ENCODE assay signal across 17 cellular contexts in the genomic region with DNA sequence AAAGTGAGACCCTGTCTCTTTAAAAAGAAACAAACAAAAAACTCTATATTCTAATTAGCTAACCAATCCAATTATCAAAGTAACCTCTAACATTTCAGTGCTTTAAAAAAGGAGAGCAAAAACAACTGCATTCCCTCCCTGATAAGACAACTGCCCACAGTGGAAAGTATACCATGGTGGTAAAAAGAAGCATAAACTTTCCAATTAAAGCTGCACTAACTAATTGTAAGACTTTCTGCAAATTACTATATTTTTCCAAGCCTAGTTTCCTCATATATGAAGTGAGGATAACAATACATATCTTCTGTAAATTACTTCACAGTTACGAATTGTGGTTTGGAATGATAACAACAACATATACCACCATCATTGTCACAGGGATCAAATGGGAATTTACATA. TPM values are rescaled to one million over a fixed set of nuclear protein-coding genes. Genes with fewer than 3 reads are reported as not detected.
A peak's percentile ranks its signal among the peaks of the same experiment; 100 is the strongest.
DNase-seq lines count a peak whose midpoint lies in the region; ATAC-seq and TF ChIP-seq lines count a peak whose summit lies in the region.
"Had no signal": no experiment of that assay in that cellular context is flagged by ENCODE, and none has a peak within 500 bp of the region (broad histone marks: within the 10 kb centered on the region; RNA-seq: fewer than 3 reads in every experiment).

No MANE protein-coding gene starts in this region.

- peaks cover 34% of the 10 kb centered on the region for H3K36me3 Mint-ChIP-seq in activated CD8-positive, alpha-beta T cell treated with anti-CD3 and anti-CD28 coated beads for 36 hours (ENCODE audit: low read depth)
- peaks cover 22% of the 10 kb centered on the region for H3K36me3 Mint-ChIP-seq in activated CD8-positive, alpha-beta T cell treated with anti-CD3 and anti-CD28 coated beads, Interleukin-2, amount 10 ng/mL, durations not matched to agents 7 days and 5 days (ENCODE audit: low read depth)
- H3K36me3 Mint-ChIP-seq in effector memory CD8-positive, alpha-beta T cell (ENCODE audit: insufficient read depth): peaks cover 25% of the 10 kb centered on the region
- peaks cover 26% of the 10 kb centered on the region for H3K36me3 Mint-ChIP-seq in stimulated activated naive CD8-positive, alpha-beta T cell treated with anti-CD3 and anti-CD28 coated beads, Interleukin-15, Interleukin-2, amounts not matched to agents 100 ng/mL and 50 ng/mL, for 24 hours (ENCODE audit: low read depth)

- H3K27me3 ChIP-seq in stomach: no peaks in the 10 kb centered on the region

- TF ChIP-seq POLR2A in stomach (IDR thresholded peaks at IDR 0.05): no peak

- H3K4me3 ChIP-seq in stomach: no peak overlapping the region

- H3K27ac Mint-ChIP-seq in activated CD8-positive, alpha-beta T cell treated with anti-CD3 and anti-CD28 coated beads for 36 hours: peak overlapping the region; percentile 42
- no peak overlapping the region for H3K27ac Mint-ChIP-seq in activated CD8-positive, alpha-beta T cell treated with anti-CD3 and anti-CD28 coated beads, Interleukin-2, amount 10 ng/mL, durations not matched to agents 7 days and 5 days
- H3K27ac Mint-ChIP-seq in effector memory CD8-positive, alpha-beta T cell: peak overlapping the region; percentile 70 to 88
- H3K27ac Mint-ChIP-seq in stimulated activated naive CD8-positive, alpha-beta T cell treated with anti-CD3 and anti-CD28 coated beads, Interleukin-15, Interleukin-2, amounts not matched to agents 100 ng/mL and 50 ng/mL, for 24 hours: peak overlapping the region; percentile 66
- H3K27ac Mint-ChIP-seq: B cell had no signal

- intact Hi-C loops in activated CD8-positive, alpha-beta T cell treated with anti-CD3 and anti-CD28 coated beads for 36 hours (cut with micrococcal nuclease): no loop called here
- intact Hi-C loops in stomach (cut with DNase I; ENCODE audit: low total_unique reads): no loop called here

- peak; percentile 10 for ATAC-seq in activated CD8-positive, alpha-beta T cell treated with anti-CD3 and anti-CD28 coated beads for 36 hours
- ATAC-seq in activated CD8-positive, alpha-beta T cell treated with anti-CD3 and anti-CD28 coated beads, Interleukin-2, amount 10 ng/mL, durations not matched to agents 7 days and 5 days: no peak
- no peak for ATAC-seq in effector memory CD8-positive, alpha-beta T cell (replicated peaks)
- ATAC-seq: HepG2 had no signal

- peaks cover 17% of the 10 kb centered on the region; the same call in 1 of the 2 replicates for H3K36me3 ChIP-seq in KOPT-K1 (ENCODE audit: insufficient read depth, low read length)
- H3K36me3 ChIP-seq in stomach: peaks cover 0 to 11% (median 7%) of the 10 kb centered on the region in 4 donors

- no peak for DNase-seq in activated CD8-positive, alpha-beta T cell treated with anti-CD3 and anti-CD28 coated beads for 36 hours
- DNase-seq in activated CD8-positive, alpha-beta T cell treated with anti-CD3 and anti-CD28 coated beads, Interleukin-2, amount 10 ng/mL, durations not matched to agents 7 days and 5 days: no peak
- DNase-seq in effector memory CD8-positive, alpha-beta T cell: no peak
- DNase-seq in stomach (no peak), DMS79 treated with DMSO at 0.1 percent for 48 hours (lab: John Stamatoyannopoulos, UW) (no peak)
- DNase-seq in activated effector memory CD4-positive, alpha-beta T cell treated with anti-CD3 and anti-CD28 coated beads, Interleukin-2, amount 50 U/mL, for 16 hours: no peak
- DNase-seq: CD4-positive, alpha-beta memory T cell; DMS53; KG1; MV-4-11; NCI-H1417 treated with DMSO at 0.1 percent for 48 hours; NCI-H1930; NCI-H526 had no signal

- H3K9me3 Mint-ChIP-seq in activated CD8-positive, alpha-beta T cell treated with anti-CD3 and anti-CD28 coated beads for 36 hours: no peaks in the 10 kb centered on the region
- H3K9me3 Mint-ChIP-seq in activated CD8-positive, alpha-beta T cell treated with anti-CD3 and anti-CD28 coated beads, Interleukin-2, amount 10 ng/mL, durations not matched to agents 7 days and 5 days (ENCODE audit: insufficient read depth): no peaks in the 10 kb centered on the region
- no peaks in the 10 kb centered on the region for H3K9me3 Mint-ChIP-seq in effector memory CD8-positive, alpha-beta T cell
- no peaks in the 10 kb centered on the region for H3K9me3 Mint-ChIP-seq in stimulated activated naive CD8-positive, alpha-beta T cell treated with anti-CD3 and anti-CD28 coated beads, Interleukin-15, Interleukin-2, amounts not matched to agents 100 ng/mL and 50 ng/mL, for 24 hours

- peaks cover 28% of the 10 kb centered on the region for H3K4me1 Mint-ChIP-seq in activated CD8-positive, alpha-beta T cell treated with anti-CD3 and anti-CD28 coated beads for 36 hours (ENCODE audit: low read depth)
- H3K4me1 Mint-ChIP-seq in activated CD8-positive, alpha-beta T cell treated with anti-CD3 and anti-CD28 coated beads, Interleukin-2, amount 10 ng/mL, durations not matched to agents 7 days and 5 days (ENCODE audit: low read depth): peaks cover 3% of the 10 kb centered on the region
- H3K4me1 Mint-ChIP-seq in effector memory CD8-positive, alpha-beta T cell (ENCODE audit: low read depth in 2 of 2): peaks cover 10 to 31% of the 10 kb centered on the region in 2 donors
- peaks cover 22% of the 10 kb centered on the region for H3K4me1 Mint-ChIP-seq in stimulated activated naive CD8-positive, alpha-beta T cell treated with anti-CD3 and anti-CD28 coated beads, Interleukin-15, Interleukin-2, amounts not matched to agents 100 ng/mL and 50 ng/mL, for 24 hours (ENCODE audit: low read depth)

- CTCF ChIA-PET in activated CD8-positive, alpha-beta T cell treated with anti-CD3 and anti-CD28 coated beads for 36 hours (lab: Charles Lee): interaction anchor here (0.9 kb wide), 1 partner anchor 45 kb away, joined by 3 read pairs; no protein-coding TSS in a partner anchor
- CTCF ChIA-PET in activated CD8-positive, alpha-beta T cell treated with anti-CD3 and anti-CD28 coated beads, Interleukin-2, amount 10 ng/mL, durations not matched to agents 7 days and 5 days (lab: Charles Lee): no interaction called here

- H3K9me3 ChIP-seq in KOPT-K1 (ENCODE audit: insufficient read depth, low read length, poor library complexity, severe bottlenecking) (no peaks in the 10 kb centered on the region), stomach (no peaks in the 10 kb centered on the region)

- 64 to 92% (median 71%) methylated on average over 1 of the region's 1 CpG for WGBS in stomach, 5 donors

- H3K4me1 ChIP-seq in stomach: peaks cover 0 to 20% (median 11%) of the 10 kb centered on the region in 4 donors

- TF ChIP-seq EP300 in stomach (IDR thresholded peaks at IDR 0.05): no peak

- H3K4me3 Mint-ChIP-seq in activated CD8-positive, alpha-beta T cell treated with anti-CD3 and anti-CD28 coated beads for 36 hours: no peak overlapping the region
- H3K4me3 Mint-ChIP-seq in activated CD8-positive, alpha-beta T cell treated with anti-CD3 and anti-CD28 coated beads, Interleukin-2, amount 10 ng/mL, durations not matched to agents 7 days and 5 days: no peak overlapping the region
- peak overlapping the region in 1 of 2 donors; percentile 28 for H3K4me3 Mint-ChIP-seq in effector memory CD8-positive, alpha-beta T cell
- no peak overlapping the region for H3K4me3 Mint-ChIP-seq in stimulated activated naive CD8-positive, alpha-beta T cell treated with anti-CD3 and anti-CD28 coated beads, Interleukin-15, Interleukin-2, amounts not matched to agents 100 ng/mL and 50 ng/mL, for 24 hours
- H3K4me3 Mint-ChIP-seq: B cell had no signal

- TF ChIP-seq CTCF in activated CD8-positive, alpha-beta T cell treated with anti-CD3 and anti-CD28 coated beads for 36 hours (IDR thresholded peaks at IDR 0.05): no peak
- TF ChIP-seq CTCF in stomach (IDR thresholded peaks at IDR 0.05): no peak

- H3K27me3 Mint-ChIP-seq in activated CD8-positive, alpha-beta T cell treated with anti-CD3 and anti-CD28 coated beads for 36 hours: no peaks in the 10 kb centered on the region
- no peaks in the 10 kb centered on the region for H3K27me3 Mint-ChIP-seq in activated CD8-positive, alpha-beta T cell treated with anti-CD3 and anti-CD28 coated beads, Interleukin-2, amount 10 ng/mL, durations not matched to agents 7 days and 5 days (ENCODE audit: low read depth)
- no peaks in the 10 kb centered on the region for H3K27me3 Mint-ChIP-seq in effector memory CD8-positive, alpha-beta T cell
- no peaks in the 10 kb centered on the region for H3K27me3 Mint-ChIP-seq in stimulated activated naive CD8-positive, alpha-beta T cell treated with anti-CD3 and anti-CD28 coated beads, Interleukin-15, Interleukin-2, amounts not matched to agents 100 ng/mL and 50 ng/mL, for 24 hours
- H3K27me3 Mint-ChIP-seq: B cell; CD4-positive, alpha-beta memory T cell had no signal

- H3K27ac ChIP-seq in KOPT-K1 (ENCODE audit: low read depth, low read length, poor library complexity, severe bottlenecking): peak overlapping the region; percentile 4
- no peak overlapping the region for H3K27ac ChIP-seq in stomach

- POLR2A ChIA-PET in activated CD8-positive, alpha-beta T cell treated with anti-CD3 and anti-CD28 coated beads for 36 hours (lab: Charles Lee): interaction anchor here (0.6 kb wide), 1 partner anchor 520 kb away, joined by 3 read pairs; the partner anchor contains the start of gene MSL2
- POLR2A ChIA-PET in activated CD8-positive, alpha-beta T cell treated with anti-CD3 and anti-CD28 coated beads, Interleukin-2, amount 10 ng/mL, durations not matched to agents 7 days and 5 days (lab: Charles Lee): interaction anchor here (0.6 kb wide), 1 partner anchor 412 kb away, joined by 5 read pairs; no protein-coding TSS in a partner anchor

RNA-seq across cellular contexts. Expression of gene STAG1, which starts 35.5 kb away (rescaled TPM):
- total RNA-seq in activated CD8-positive, alpha-beta T cell treated with anti-CD3 and anti-CD28 coated beads for 36 hours: 10 to 100 TPM; 32.5 to 32.8 TPM
- total RNA-seq in activated CD8-positive, alpha-beta T cell treated with anti-CD3 and anti-CD28 coated beads, Interleukin-2, amount 10 ng/mL, durations not matched to agents 7 days and 5 days: 10 to 100 TPM; 38.7 to 44.7 TPM
- 100 to 1,000 TPM in 1 of 5 donors, 10 to 100 TPM in 4; 28.1 to 105 (median 49.2) TPM for total RNA-seq in stomach
- polyA plus RNA-seq in stomach: 1 to 10 TPM; 7.5 to 8.1 (median 8.1) TPM
